2 cellular contexts compared by ENCODE assay signal in genomic region chr4:11178433-11178832, GRCh38.
TF ChIP-seq lines count a peak whose summit lies in the region.

No MANE protein-coding gene starts in this region.

TF ChIP-seq in HepG2, 621 proteins besides CTCF, POLR2A, EP300 and RAD21 (continued from another document):
- peak; percentile 35; the same call in 1 of the 2 replicates for TF ChIP-seq USF2 (IDR thresholded peaks at IDR 0.05; ENCODE audit: low read depth, low read length)
- TF ChIP-seq USF2 (CRISPR knock-in tag; IDR thresholded peaks at IDR 0.05; ENCODE audit: borderline replicate concordance), result no peak
- no peak for TF ChIP-seq THYN1 (CRISPR knock-in tag; IDR thresholded peaks at IDR 0.05; ENCODE audit: borderline replicate concordance, low read depth)
- no peak for TF ChIP-seq ZNF704 (CRISPR knock-in tag; IDR thresholded peaks at IDR 0.05; ENCODE audit: borderline replicate concordance)
- peak; percentile 84 for TF ChIP-seq RAD51 (IDR thresholded peaks at IDR 0.05; ENCODE audit: borderline replicate concordance)

TF ChIP-seq in K562, 482 proteins besides CTCF, POLR2A, EP300 and RAD21 (continued from another document):
- TF ChIP-seq, protein P1, sequence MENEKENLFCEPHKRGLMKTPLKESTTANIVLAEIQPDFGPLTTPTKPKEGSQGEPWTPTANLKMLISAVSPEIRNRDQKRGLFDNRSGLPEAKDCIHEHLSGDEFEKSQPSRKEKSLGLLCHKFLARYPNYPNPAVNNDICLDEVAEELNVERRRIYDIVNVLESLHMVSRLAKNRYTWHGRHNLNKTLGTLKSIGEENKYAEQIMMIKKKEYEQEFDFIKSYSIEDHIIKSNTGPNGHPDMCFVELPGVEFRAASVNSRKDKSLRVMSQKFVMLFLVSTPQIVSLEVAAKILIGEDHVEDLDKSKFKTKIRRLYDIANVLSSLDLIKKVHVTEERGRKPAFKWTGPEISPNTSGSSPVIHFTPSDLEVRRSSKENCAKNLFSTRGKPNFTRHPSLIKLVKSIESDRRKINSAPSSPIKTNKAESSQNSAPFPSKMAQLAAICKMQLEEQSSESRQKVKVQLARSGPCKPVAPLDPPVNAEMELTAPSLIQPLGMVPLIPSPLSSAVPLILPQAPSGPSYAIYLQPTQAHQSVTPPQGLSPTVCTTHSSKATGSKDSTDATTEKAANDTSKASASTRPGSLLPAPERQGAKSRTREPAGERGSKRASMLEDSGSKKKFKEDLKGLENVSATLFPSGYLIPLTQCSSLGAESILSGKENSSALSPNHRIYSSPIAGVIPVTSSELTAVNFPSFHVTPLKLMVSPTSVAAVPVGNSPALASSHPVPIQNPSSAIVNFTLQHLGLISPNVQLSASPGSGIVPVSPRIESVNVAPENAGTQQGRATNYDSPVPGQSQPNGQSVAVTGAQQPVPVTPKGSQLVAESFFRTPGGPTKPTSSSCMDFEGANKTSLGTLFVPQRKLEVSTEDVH (IDR thresholded peaks at IDR 0.05; ENCODE audit: low read depth, partially characterized antibody), result no peak
- TF ChIP-seq ZNF583 (CRISPR knock-in tag; IDR thresholded peaks at IDR 0.05) (no peak), RAD51 (IDR thresholded peaks at IDR 0.05; ENCODE audit: borderline replicate concordance, low read depth) (peak; percentile 36; the same call in 1 of the 2 replicates)
- TF ChIP-seq, protein P2, sequence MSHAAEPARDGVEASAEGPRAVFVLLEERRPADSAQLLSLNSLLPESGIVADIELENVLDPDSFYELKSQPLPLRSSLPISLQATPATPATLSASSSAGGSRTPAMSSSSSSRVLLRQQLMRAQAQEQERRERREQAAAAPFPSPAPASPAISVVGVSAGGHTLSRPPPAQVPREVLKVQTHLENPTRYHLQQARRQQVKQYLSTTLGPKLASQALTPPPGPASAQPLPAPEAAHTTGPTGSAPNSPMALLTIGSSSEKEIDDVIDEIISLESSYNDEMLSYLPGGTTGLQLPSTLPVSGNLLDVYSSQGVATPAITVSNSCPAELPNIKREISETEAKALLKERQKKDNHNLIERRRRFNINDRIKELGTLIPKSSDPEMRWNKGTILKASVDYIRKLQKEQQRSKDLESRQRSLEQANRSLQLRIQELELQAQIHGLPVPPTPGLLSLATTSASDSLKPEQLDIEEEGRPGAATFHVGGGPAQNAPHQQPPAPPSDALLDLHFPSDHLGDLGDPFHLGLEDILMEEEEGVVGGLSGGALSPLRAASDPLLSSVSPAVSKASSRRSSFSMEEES (CRISPR knock-in tag; IDR thresholded peaks at IDR 0.05), result peak; percentile 89
